In the genomic region with DNA sequence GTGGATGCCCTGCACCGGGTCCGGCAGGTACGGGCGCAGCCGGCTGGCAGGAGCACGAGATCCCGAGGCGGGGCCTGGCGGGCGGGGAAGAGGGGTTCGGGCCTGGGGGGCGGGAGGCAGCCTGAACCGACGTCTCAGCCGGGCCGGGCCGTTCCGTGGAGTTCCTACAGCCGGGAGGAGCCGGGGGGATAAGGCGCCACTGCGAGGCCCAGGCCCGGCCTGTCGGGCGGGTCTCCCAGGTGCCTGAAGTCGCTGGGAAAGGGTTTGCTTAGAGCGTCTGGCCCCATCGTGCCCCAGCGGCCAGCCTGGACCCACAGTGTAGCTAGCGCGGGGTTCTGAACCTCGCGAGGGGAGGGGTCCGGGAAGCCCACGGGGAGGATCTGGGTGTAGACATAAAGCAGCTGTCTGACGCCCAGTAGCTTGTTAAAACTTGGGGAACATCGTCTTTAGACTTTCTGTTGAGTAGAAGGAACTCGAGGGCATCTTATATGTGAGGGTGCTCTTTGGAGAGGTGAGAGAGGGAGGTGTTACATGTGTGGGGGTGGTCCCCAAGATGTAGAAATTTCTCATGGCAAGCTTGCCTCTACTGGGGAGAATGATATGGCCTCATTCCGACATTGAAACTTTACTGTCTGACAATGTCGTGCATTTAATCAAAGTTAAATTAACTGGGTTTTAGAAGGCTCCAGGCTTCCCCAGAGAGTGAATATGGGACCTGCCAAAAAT, we compare ENCODE assay signal across 2 cellular contexts.
TF ChIP-seq lines count a peak whose summit lies in the region.

No MANE protein-coding gene starts in this region.

TF ChIP-seq in IMR-90, 13 proteins besides CTCF, POLR2A, EP300 and RAD21:
- TF ChIP-seq RCOR1 (IDR thresholded peaks at IDR 0.05; ENCODE audit: insufficient replicate concordance, low read length) (no peak), SMC3 (IDR thresholded peaks at IDR 0.05; ENCODE audit: low read depth, low read length) (no peak), FOS (IDR thresholded peaks at IDR 0.05; ENCODE audit: low read depth, low read length) (no peak), CHD1 (IDR thresholded peaks at IDR 0.05; ENCODE audit: low read depth, low read length) (no peak), BHLHE40 (IDR thresholded peaks at IDR 0.05; ENCODE audit: low read depth, low read length) (no peak), NFE2L2 (IDR thresholded peaks at IDR 0.05; ENCODE audit: low read depth, low read length) (no peak), MAFK (IDR thresholded peaks at IDR 0.05; ENCODE audit: low read depth, low read length) (no peak), RFX5 (IDR thresholded peaks at IDR 0.05; ENCODE audit: low read depth, low read length) (no peak), MAZ (IDR thresholded peaks at IDR 0.05; ENCODE audit: borderline replicate concordance, low read depth, low read length) (no peak), MXI1 (IDR thresholded peaks at IDR 0.05; ENCODE audit: borderline replicate concordance, low read depth, low read length) (no peak), CEBPB (IDR thresholded peaks at IDR 0.05; ENCODE audit: low read depth, low read length) (no peak)
- TF ChIP-seq, protein P1, sequence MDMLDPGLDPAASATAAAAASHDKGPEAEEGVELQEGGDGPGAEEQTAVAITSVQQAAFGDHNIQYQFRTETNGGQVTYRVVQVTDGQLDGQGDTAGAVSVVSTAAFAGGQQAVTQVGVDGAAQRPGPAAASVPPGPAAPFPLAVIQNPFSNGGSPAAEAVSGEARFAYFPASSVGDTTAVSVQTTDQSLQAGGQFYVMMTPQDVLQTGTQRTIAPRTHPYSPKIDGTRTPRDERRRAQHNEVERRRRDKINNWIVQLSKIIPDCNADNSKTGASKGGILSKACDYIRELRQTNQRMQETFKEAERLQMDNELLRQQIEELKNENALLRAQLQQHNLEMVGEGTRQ (IDR thresholded peaks at IDR 0.05; ENCODE audit: low read depth, low read length) = no peak
- TF ChIP-seq, protein P2, sequence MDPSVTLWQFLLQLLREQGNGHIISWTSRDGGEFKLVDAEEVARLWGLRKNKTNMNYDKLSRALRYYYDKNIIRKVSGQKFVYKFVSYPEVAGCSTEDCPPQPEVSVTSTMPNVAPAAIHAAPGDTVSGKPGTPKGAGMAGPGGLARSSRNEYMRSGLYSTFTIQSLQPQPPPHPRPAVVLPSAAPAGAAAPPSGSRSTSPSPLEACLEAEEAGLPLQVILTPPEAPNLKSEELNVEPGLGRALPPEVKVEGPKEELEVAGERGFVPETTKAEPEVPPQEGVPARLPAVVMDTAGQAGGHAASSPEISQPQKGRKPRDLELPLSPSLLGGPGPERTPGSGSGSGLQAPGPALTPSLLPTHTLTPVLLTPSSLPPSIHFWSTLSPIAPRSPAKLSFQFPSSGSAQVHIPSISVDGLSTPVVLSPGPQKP (IDR thresholded peaks at IDR 0.05; ENCODE audit: borderline replicate concordance, low read depth, low read length) = no peak

TF ChIP-seq in GM12891, 5 proteins besides CTCF, POLR2A, EP300 and RAD21:
- TF ChIP-seq POU2F2 (IDR thresholded peaks at IDR 0.05; ENCODE audit: low read depth, low read length) = no peak
- TF ChIP-seq SPI1 (IDR thresholded peaks at IDR 0.05; ENCODE audit: low read depth, low read length) = no peak
